Comparison of ENCODE assay signal across 1 cellular context in the genomic region with DNA sequence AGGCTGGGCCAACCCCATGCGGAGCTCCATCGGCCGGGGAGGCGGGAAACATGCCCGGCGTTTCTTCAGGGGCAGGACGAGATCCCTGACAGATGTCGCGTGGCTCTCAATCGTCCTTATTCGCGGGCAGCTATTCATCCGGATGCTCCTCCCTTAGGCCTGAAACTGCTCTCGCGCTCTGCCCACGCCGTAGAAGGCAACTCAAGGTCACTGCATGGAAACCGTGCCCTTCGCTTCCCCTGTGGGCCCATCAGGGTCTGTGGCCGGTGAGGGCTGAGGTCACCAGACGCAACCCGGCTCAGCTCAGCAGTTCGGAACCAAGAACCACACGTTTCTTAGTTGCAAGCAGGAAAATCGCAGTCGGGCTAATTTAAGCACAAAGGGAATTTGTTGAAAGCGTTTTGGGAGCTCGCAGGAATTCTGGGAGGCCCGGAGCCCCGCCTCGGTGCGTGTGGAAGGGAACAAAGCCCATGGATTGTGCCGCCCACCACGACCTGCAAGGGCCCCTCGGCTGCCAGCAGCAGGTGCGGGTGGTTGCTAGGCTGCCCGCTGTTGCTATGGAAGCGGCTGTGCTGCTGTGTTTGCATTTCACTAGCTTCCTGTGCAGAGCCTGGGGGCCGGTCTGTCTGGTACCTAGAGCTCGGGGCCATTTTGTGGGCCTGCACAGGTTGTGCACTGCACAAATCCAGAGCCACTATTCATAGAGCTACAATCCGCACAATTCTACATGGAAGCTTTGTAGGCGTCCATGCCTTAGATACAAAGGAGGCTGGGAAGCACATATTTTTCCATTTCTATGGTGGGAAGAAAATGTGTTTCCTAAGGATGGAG.
TF ChIP-seq lines count a peak whose summit lies in the region.

No MANE protein-coding gene starts in this region.

TF ChIP-seq in HepG2, 621 proteins besides CTCF, POLR2A, EP300 and RAD21 (continued from another document and continues in another):
- TF ChIP-seq ZNF101 (CRISPR knock-in tag; IDR thresholded peaks at IDR 0.05; ENCODE audit: borderline replicate concordance, low read depth): no peak
- no peak for TF ChIP-seq CBX2 (IDR thresholded peaks at IDR 0.05; ENCODE audit: low read depth, low read length)
- no peak for TF ChIP-seq CBX2 (CRISPR knock-in tag; IDR thresholded peaks at IDR 0.05; ENCODE audit: low read depth)
- no peak for TF ChIP-seq ZNF775 (CRISPR knock-in tag; IDR thresholded peaks at IDR 0.05; ENCODE audit: borderline replicate concordance)
- TF ChIP-seq, protein P1, sequence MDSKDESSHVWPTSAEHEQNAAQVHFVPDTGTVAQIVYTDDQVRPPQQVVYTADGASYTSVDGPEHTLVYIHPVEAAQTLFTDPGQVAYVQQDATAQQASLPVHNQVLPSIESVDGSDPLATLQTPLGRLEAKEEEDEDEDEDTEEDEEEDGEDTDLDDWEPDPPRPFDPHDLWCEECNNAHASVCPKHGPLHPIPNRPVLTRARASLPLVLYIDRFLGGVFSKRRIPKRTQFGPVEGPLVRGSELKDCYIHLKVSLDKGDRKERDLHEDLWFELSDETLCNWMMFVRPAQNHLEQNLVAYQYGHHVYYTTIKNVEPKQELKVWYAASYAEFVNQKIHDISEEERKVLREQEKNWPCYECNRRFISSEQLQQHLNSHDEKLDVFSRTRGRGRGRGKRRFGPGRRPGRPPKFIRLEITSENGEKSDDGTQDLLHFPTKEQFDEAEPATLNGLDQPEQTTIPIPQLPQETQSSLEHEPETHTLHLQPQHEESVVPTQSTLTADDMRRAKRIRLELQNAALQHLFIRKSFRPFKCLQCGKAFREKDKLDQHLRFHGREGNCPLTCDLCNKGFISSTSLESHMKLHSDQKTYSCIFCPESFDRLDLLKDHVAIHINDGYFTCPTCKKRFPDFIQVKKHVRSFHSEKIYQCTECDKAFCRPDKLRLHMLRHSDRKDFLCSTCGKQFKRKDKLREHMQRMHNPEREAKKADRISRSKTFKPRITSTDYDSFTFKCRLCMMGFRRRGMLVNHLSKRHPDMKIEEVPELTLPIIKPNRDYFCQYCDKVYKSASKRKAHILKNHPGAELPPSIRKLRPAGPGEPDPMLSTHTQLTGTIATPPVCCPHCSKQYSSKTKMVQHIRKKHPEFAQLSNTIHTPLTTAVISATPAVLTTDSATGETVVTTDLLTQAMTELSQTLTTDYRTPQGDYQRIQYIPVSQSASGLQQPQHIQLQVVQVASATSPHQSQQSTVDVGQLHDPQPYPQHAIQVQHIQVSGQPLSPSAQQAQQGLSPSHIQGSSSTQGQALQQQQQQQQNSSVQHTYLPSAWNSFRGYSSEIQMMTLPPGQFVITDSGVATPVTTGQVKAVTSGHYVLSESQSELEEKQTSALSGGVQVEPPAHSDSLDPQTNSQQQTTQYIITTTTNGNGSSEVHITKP (CRISPR knock-in tag; IDR thresholded peaks at IDR 0.05; ENCODE audit: low read depth): 0 out of 2 replicates have a peak, but pooled peaks have one; percentile 33
- no peak for TF ChIP-seq REL (CRISPR knock-in tag; conservative IDR thresholded peaks at IDR 0.05)
- TF ChIP-seq, protein P2, sequence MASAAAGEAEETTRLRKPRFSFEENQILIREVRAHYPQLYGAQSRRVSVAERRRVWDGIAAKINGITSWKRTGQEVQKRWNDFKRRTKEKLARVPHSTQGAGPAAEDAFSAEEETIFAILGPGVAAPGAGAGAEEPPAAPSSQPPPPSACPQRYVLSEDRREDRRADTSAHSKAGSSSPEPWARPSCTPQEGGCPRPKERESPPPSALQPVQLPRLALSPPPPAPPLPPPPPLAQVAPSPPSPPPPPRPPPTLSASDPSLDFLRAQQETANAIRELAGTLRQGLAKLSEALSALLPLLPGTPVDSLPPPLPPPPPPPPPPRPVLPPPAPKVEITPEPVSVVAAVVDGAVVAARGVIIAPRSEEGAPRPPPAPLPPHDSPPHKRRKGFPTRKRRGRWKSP (CRISPR knock-in tag; IDR thresholded peaks at IDR 0.05): peak; percentile 30; the same call in 1 of the 2 replicates
- 0 out of 2 replicates have a peak, but pooled peaks have one; percentile 15 for TF ChIP-seq SIX1 (CRISPR knock-in tag; IDR thresholded peaks at IDR 0.05; ENCODE audit: borderline replicate concordance)
- TF ChIP-seq ZNF34 (CRISPR knock-in tag; IDR thresholded peaks at IDR 0.05; ENCODE audit: borderline replicate concordance): no peak
- TF ChIP-seq PAX8 (CRISPR knock-in tag; IDR thresholded peaks at IDR 0.05; ENCODE audit: borderline replicate concordance): no peak
- TF ChIP-seq ZNF615 (CRISPR knock-in tag; IDR thresholded peaks at IDR 0.05; ENCODE audit: borderline replicate concordance): no peak
- TF ChIP-seq ZNF121 (CRISPR knock-in tag; IDR thresholded peaks at IDR 0.05): peak; percentile 96
- TF ChIP-seq ZNF382 (CRISPR knock-in tag; IDR thresholded peaks at IDR 0.05; ENCODE audit: borderline replicate concordance): no peak
- no peak for TF ChIP-seq ARHGAP35 (CRISPR knock-in tag; IDR thresholded peaks at IDR 0.05; ENCODE audit: borderline replicate concordance)
- TF ChIP-seq, protein P3, sequence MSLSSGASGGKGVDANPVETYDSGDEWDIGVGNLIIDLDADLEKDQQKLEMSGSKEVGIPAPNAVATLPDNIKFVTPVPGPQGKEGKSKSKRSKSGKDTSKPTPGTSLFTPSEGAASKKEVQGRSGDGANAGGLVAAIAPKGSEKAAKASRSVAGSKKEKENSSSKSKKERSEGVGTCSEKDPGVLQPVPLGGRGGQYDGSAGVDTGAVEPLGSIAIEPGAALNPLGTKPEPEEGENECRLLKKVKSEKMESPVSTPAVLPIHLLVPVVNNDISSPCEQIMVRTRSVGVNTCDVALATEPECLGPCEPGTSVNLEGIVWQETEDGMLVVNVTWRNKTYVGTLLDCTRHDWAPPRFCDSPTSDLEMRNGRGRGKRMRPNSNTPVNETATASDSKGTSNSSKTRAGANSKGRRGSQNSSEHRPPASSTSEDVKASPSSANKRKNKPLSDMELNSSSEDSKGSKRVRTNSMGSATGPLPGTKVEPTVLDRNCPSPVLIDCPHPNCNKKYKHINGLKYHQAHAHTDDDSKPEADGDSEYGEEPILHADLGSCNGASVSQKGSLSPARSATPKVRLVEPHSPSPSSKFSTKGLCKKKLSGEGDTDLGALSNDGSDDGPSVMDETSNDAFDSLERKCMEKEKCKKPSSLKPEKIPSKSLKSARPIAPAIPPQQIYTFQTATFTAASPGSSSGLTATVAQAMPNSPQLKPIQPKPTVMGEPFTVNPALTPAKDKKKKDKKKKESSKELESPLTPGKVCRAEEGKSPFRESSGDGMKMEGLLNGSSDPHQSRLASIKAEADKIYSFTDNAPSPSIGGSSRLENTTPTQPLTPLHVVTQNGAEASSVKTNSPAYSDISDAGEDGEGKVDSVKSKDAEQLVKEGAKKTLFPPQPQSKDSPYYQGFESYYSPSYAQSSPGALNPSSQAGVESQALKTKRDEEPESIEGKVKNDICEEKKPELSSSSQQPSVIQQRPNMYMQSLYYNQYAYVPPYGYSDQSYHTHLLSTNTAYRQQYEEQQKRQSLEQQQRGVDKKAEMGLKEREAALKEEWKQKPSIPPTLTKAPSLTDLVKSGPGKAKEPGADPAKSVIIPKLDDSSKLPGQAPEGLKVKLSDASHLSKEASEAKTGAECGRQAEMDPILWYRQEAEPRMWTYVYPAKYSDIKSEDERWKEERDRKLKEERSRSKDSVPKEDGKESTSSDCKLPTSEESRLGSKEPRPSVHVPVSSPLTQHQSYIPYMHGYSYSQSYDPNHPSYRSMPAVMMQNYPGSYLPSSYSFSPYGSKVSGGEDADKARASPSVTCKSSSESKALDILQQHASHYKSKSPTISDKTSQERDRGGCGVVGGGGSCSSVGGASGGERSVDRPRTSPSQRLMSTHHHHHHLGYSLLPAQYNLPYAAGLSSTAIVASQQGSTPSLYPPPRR (CRISPR knock-in tag; IDR thresholded peaks at IDR 0.05; ENCODE audit: borderline replicate concordance): no peak; the same call in 1 of the 2 replicates
- peak; percentile 65; the same call in 1 of the 2 replicates for TF ChIP-seq PHF21A (CRISPR knock-in tag; IDR thresholded peaks at IDR 0.05)
- TF ChIP-seq, protein P4, sequence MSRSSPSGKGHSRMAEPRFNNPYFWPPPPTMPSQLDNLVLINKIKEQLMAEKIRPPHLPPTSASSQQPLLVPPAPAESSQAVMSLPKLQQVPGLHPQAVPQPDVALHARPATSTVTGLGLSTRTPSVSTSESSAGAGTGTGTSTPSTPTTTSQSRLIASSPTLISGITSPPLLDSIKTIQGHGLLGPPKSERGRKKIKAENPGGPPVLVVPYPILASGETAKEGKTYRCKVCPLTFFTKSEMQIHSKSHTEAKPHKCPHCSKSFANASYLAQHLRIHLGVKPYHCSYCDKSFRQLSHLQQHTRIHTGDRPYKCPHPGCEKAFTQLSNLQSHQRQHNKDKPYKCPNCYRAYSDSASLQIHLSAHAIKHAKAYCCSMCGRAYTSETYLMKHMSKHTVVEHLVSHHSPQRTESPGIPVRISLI (CRISPR knock-in tag; IDR thresholded peaks at IDR 0.05; ENCODE audit: borderline replicate concordance): no peak
- no peak for TF ChIP-seq CENPT (CRISPR knock-in tag; IDR thresholded peaks at IDR 0.05; ENCODE audit: low read depth)
- TF ChIP-seq CREM (IDR thresholded peaks at IDR 0.05): 0 out of 2 replicates have a peak, but pooled peaks have one; percentile 21
- no peak for TF ChIP-seq CREM (CRISPR knock-in tag; IDR thresholded peaks at IDR 0.05)
- no peak for TF ChIP-seq ADNP (CRISPR knock-in tag; IDR thresholded peaks at IDR 0.05)
- peak; percentile 57 for TF ChIP-seq ZFX (CRISPR knock-in tag; IDR thresholded peaks at IDR 0.05; ENCODE audit: low read depth)
- no peak for TF ChIP-seq FOSL1 (CRISPR knock-in tag; IDR thresholded peaks at IDR 0.05; ENCODE audit: borderline replicate concordance)
- TF ChIP-seq, protein P5, sequence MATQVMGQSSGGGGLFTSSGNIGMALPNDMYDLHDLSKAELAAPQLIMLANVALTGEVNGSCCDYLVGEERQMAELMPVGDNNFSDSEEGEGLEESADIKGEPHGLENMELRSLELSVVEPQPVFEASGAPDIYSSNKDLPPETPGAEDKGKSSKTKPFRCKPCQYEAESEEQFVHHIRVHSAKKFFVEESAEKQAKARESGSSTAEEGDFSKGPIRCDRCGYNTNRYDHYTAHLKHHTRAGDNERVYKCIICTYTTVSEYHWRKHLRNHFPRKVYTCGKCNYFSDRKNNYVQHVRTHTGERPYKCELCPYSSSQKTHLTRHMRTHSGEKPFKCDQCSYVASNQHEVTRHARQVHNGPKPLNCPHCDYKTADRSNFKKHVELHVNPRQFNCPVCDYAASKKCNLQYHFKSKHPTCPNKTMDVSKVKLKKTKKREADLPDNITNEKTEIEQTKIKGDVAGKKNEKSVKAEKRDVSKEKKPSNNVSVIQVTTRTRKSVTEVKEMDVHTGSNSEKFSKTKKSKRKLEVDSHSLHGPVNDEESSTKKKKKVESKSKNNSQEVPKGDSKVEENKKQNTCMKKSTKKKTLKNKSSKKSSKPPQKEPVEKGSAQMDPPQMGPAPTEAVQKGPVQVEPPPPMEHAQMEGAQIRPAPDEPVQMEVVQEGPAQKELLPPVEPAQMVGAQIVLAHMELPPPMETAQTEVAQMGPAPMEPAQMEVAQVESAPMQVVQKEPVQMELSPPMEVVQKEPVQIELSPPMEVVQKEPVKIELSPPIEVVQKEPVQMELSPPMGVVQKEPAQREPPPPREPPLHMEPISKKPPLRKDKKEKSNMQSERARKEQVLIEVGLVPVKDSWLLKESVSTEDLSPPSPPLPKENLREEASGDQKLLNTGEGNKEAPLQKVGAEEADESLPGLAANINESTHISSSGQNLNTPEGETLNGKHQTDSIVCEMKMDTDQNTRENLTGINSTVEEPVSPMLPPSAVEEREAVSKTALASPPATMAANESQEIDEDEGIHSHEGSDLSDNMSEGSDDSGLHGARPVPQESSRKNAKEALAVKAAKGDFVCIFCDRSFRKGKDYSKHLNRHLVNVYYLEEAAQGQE (IDR thresholded peaks at IDR 0.05; ENCODE audit: borderline replicate concordance in 1 of 2, low read depth in 1 of 2, low read length in 2 of 2): no peak
- TF ChIP-seq, protein P6, sequence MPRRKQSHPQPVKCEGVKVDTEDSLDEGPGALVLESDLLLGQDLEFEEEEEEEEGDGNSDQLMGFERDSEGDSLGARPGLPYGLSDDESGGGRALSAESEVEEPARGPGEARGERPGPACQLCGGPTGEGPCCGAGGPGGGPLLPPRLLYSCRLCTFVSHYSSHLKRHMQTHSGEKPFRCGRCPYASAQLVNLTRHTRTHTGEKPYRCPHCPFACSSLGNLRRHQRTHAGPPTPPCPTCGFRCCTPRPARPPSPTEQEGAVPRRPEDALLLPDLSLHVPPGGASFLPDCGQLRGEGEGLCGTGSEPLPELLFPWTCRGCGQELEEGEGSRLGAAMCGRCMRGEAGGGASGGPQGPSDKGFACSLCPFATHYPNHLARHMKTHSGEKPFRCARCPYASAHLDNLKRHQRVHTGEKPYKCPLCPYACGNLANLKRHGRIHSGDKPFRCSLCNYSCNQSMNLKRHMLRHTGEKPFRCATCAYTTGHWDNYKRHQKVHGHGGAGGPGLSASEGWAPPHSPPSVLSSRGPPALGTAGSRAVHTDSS (CRISPR knock-in tag; conservative IDR thresholded peaks at IDR 0.05): no peak
- TF ChIP-seq, protein P7, sequence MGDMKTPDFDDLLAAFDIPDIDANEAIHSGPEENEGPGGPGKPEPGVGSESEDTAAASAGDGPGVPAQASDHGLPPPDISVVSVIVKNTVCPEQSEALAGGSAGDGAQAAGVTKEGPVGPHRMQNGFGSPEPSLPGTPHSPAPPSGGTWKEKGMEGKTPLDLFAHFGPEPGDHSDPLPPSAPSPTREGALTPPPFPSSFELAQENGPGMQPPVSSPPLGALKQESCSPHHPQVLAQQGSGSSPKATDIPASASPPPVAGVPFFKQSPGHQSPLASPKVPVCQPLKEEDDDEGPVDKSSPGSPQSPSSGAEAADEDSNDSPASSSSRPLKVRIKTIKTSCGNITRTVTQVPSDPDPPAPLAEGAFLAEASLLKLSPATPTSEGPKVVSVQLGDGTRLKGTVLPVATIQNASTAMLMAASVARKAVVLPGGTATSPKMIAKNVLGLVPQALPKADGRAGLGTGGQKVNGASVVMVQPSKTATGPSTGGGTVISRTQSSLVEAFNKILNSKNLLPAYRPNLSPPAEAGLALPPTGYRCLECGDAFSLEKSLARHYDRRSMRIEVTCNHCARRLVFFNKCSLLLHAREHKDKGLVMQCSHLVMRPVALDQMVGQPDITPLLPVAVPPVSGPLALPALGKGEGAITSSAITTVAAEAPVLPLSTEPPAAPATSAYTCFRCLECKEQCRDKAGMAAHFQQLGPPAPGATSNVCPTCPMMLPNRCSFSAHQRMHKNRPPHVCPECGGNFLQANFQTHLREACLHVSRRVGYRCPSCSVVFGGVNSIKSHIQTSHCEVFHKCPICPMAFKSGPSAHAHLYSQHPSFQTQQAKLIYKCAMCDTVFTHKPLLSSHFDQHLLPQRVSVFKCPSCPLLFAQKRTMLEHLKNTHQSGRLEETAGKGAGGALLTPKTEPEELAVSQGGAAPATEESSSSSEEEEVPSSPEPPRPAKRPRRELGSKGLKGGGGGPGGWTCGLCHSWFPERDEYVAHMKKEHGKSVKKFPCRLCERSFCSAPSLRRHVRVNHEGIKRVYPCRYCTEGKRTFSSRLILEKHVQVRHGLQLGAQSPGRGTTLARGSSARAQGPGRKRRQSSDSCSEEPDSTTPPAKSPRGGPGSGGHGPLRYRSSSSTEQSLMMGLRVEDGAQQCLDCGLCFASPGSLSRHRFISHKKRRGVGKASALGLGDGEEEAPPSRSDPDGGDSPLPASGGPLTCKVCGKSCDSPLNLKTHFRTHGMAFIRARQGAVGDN (CRISPR knock-in tag; IDR thresholded peaks at IDR 0.05): peak; percentile 88
- no peak for TF ChIP-seq ZNF607 (CRISPR knock-in tag; IDR thresholded peaks at IDR 0.05; ENCODE audit: borderline replicate concordance)
- TF ChIP-seq FOXM1 (CRISPR knock-in tag; IDR thresholded peaks at IDR 0.05): no peak
- peak; percentile 42; the same call in 1 of the 2 replicates for TF ChIP-seq MAZ (IDR thresholded peaks at IDR 0.05; ENCODE audit: borderline replicate concordance, low read depth, low read length)
- TF ChIP-seq MAZ (CRISPR knock-in tag; IDR thresholded peaks at IDR 0.05; ENCODE audit: low read depth): no peak
- no peak for TF ChIP-seq NR1H2 (CRISPR knock-in tag; IDR thresholded peaks at IDR 0.05; ENCODE audit: borderline replicate concordance, low read depth)
- peak; percentile 53; the same call in 1 of the 2 replicates for TF ChIP-seq TAF1 (CRISPR knock-in tag; IDR thresholded peaks at IDR 0.05)
- no peak for TF ChIP-seq ZNF75D (CRISPR knock-in tag; IDR thresholded peaks at IDR 0.05; ENCODE audit: borderline replicate concordance)
- TF ChIP-seq RFXANK (CRISPR knock-in tag; IDR thresholded peaks at IDR 0.05): no peak
